10 cellular contexts compared by ENCODE assay signal in genomic region chr3:32888739-32889138, GRCh38.
DNase-seq lines count a peak whose midpoint lies in the region; ATAC-seq and TF ChIP-seq lines count a peak whose summit lies in the region.
"Had no signal": no experiment of that assay in that cellular context is flagged by ENCODE, and none has a peak within 500 bp of the region (broad histone marks: within the 10 kb centered on the region; RNA-seq: fewer than 3 reads in every experiment).

No MANE protein-coding gene starts in this region.

- H3K27ac Mint-ChIP-seq in glutamatergic neuron (ENCODE audit: unreplicated experiment) = peak overlapping the region; percentile 59
- H3K27ac Mint-ChIP-seq in activated T-cell treated with anti-CD3 and anti-CD28 coated beads, Interleukin-2, amount 50 U/mL, for 72 hours = no peak overlapping the region
- no peak overlapping the region for H3K27ac Mint-ChIP-seq in activated T-helper 2 cell treated with anti-CD3 and anti-CD28 coated beads, Interferon-gamma antibody, Interleukin-2, Interleukin-4, amounts not matched to agents 10 μg/mL and 5 μg/mL and 100 μg/mL, durations not matched to agents 14 hours and 24 hours and 36 hours
- H3K27ac Mint-ChIP-seq: stimulated activated naive CD8-positive, alpha-beta T cell treated with anti-CD3 and anti-CD28 coated beads, Interleukin-15, Interleukin-2, amounts not matched to agents 100 ng/mL and 50 ng/mL, for 24 hours had no signal

- H3K4me3 Mint-ChIP-seq in glutamatergic neuron (ENCODE audit: unreplicated experiment) = no peak overlapping the region
- no peak overlapping the region for H3K4me3 Mint-ChIP-seq in activated T-cell treated with anti-CD3 and anti-CD28 coated beads, Interleukin-2, amount 50 U/mL, for 72 hours
- H3K4me3 Mint-ChIP-seq in activated T-helper 2 cell treated with anti-CD3 and anti-CD28 coated beads, Interferon-gamma antibody, Interleukin-2, Interleukin-4, amounts not matched to agents 10 μg/mL and 5 μg/mL and 100 μg/mL, durations not matched to agents 14 hours and 24 hours and 36 hours (ENCODE audit: low read depth) = no peak overlapping the region
- H3K4me3 Mint-ChIP-seq: stimulated activated naive CD8-positive, alpha-beta T cell treated with anti-CD3 and anti-CD28 coated beads, Interleukin-15, Interleukin-2, amounts not matched to agents 100 ng/mL and 50 ng/mL, for 24 hours had no signal

- H3K4me1 Mint-ChIP-seq in glutamatergic neuron (ENCODE audit: low read depth, unreplicated experiment) = peaks cover 17% of the 10 kb centered on the region
- peaks cover 6% of the 10 kb centered on the region for H3K4me1 Mint-ChIP-seq in activated T-cell treated with anti-CD3 and anti-CD28 coated beads, Interleukin-2, amount 50 U/mL, for 72 hours (ENCODE audit: low read depth)
- H3K4me1 Mint-ChIP-seq in activated T-helper 2 cell treated with anti-CD3 and anti-CD28 coated beads, Interferon-gamma antibody, Interleukin-2, Interleukin-4, amounts not matched to agents 10 μg/mL and 5 μg/mL and 100 μg/mL, durations not matched to agents 14 hours and 24 hours and 36 hours (ENCODE audit: low read depth) = peaks cover 4% of the 10 kb centered on the region

- TF ChIP-seq CTCF in glutamatergic neuron (IDR thresholded peaks at IDR 0.05; ENCODE audit: partially characterized antibody, unreplicated experiment) = no peak

- peaks cover 28% of the 10 kb centered on the region for H3K9me3 Mint-ChIP-seq in glutamatergic neuron (ENCODE audit: unreplicated experiment)
- H3K9me3 Mint-ChIP-seq in activated T-cell treated with anti-CD3 and anti-CD28 coated beads, Interleukin-2, amount 50 U/mL, for 72 hours = no peaks in the 10 kb centered on the region
- H3K9me3 Mint-ChIP-seq in activated T-helper 2 cell treated with anti-CD3 and anti-CD28 coated beads, Interferon-gamma antibody, Interleukin-2, Interleukin-4, amounts not matched to agents 10 μg/mL and 5 μg/mL and 100 μg/mL, durations not matched to agents 14 hours and 24 hours and 36 hours = no peaks in the 10 kb centered on the region
- H3K9me3 Mint-ChIP-seq: stimulated activated naive CD8-positive, alpha-beta T cell treated with anti-CD3 and anti-CD28 coated beads, Interleukin-15, Interleukin-2, amounts not matched to agents 100 ng/mL and 50 ng/mL, for 24 hours had no signal

- H3K36me3 Mint-ChIP-seq in glutamatergic neuron (ENCODE audit: unreplicated experiment) = peaks cover 9% of the 10 kb centered on the region
- no peaks in the 10 kb centered on the region for H3K36me3 Mint-ChIP-seq in activated T-cell treated with anti-CD3 and anti-CD28 coated beads, Interleukin-2, amount 50 U/mL, for 72 hours (ENCODE audit: insufficient read depth in 2 of 2)
- no peaks in the 10 kb centered on the region for H3K36me3 Mint-ChIP-seq in activated T-helper 2 cell treated with anti-CD3 and anti-CD28 coated beads, Interferon-gamma antibody, Interleukin-2, Interleukin-4, amounts not matched to agents 10 μg/mL and 5 μg/mL and 100 μg/mL, durations not matched to agents 14 hours and 24 hours and 36 hours (ENCODE audit: low read depth)

- ATAC-seq in GM18873 (IDR thresholded peaks at IDR 0.05; ENCODE audit: low FRiP score, unreplicated experiment) (peak; percentile 92), GM21619 (IDR thresholded peaks at IDR 0.05; ENCODE audit: unreplicated experiment) (peak; percentile 96), HG03159 (IDR thresholded peaks at IDR 0.05; ENCODE audit: unreplicated experiment) (peak; percentile 86)
- no peak for ATAC-seq in activated T-cell treated with anti-CD3 and anti-CD28 coated beads, Interleukin-2, amount 50 U/mL, for 72 hours (replicated peaks in 1 of 2)

- intact Hi-C loops in activated T-helper 2 cell treated with anti-CD3 and anti-CD28 coated beads, Interferon-gamma antibody, Interleukin-2, Interleukin-4, amounts not matched to agents 10 μg/mL and 5 μg/mL and 100 μg/mL, durations not matched to agents 14 hours and 24 hours and 36 hours (cut with micrococcal nuclease) = no loop called here

- peaks cover 19% of the 10 kb centered on the region for H3K27me3 Mint-ChIP-seq in glutamatergic neuron (ENCODE audit: unreplicated experiment)
- peaks cover 51% of the 10 kb centered on the region for H3K27me3 Mint-ChIP-seq in activated T-cell treated with anti-CD3 and anti-CD28 coated beads, Interleukin-2, amount 50 U/mL, for 72 hours (ENCODE audit: low read depth)
- H3K27me3 Mint-ChIP-seq in activated T-helper 2 cell treated with anti-CD3 and anti-CD28 coated beads, Interferon-gamma antibody, Interleukin-2, Interleukin-4, amounts not matched to agents 10 μg/mL and 5 μg/mL and 100 μg/mL, durations not matched to agents 14 hours and 24 hours and 36 hours (ENCODE audit: low read depth) = peaks cover 29% of the 10 kb centered on the region

- no peak for DNase-seq in glutamatergic neuron
- no peak for DNase-seq in activated T-cell treated with anti-CD3 and anti-CD28 coated beads, Interleukin-2, amount 50 U/mL, for 72 hours
- no peak for DNase-seq in amygdala (lab: John Stamatoyannopoulos, UW)
- DNase-seq in stimulated activated CD4-positive, alpha-beta T cell treated with anti-CD3 and anti-CD28 coated beads, Interleukin-2, amount 100 ng/mL, for 24 hours = no peak
- DNase-seq in activated T-helper 2 cell treated with anti-CD3 and anti-CD28 coated beads, Interferon-gamma antibody, Interleukin-2, Interleukin-4, amounts not matched to agents 10 μg/mL and 5 μg/mL and 100 μg/mL, durations not matched to agents 14 hours and 24 hours and 36 hours (ENCODE audit: low spot score) = no peak
- DNase-seq: activated CD4-positive, alpha-beta T cell treated with anti-CD3 and anti-CD28 coated beads for 1 hour had no signal

Comparison
In these comparisons a context has a peak if more than half of its experiments do, and no peak if none do; other contexts are left out.
1. ATAC-seq: peak in GM18873 (single experiment), GM21619 (single experiment) and HG03159 (single experiment); none in activated T-cell treated with anti-CD3 and anti-CD28 coated beads, Interleukin-2, amount 50 U/mL, for 72 hours (0 of 2).